Comparison of ENCODE assay signal across 17 cellular contexts in the genomic region with DNA sequence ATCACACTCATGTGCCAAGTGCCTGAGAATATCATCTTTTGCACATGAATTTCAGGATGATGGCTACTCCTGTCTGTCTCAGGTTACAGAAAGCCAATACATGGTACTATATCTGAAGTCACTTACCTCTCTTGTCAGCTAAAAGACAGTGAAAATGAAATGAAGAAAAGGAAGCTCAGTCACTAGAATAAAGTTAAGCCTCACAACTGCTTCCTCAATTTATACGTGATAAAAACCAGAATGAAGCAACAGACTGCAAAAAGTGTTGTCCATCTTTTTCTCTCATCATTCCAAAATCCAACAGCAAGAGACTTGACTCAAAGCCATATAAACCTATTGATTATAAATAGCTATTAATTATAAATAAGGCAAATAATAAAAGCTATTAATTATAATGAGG. TPM values are rescaled to one million over a fixed set of nuclear protein-coding genes. Genes with fewer than 3 reads are reported as not detected.
DNase-seq lines count a peak whose midpoint lies in the region; ATAC-seq lines count a peak whose summit lies in the region.
"Had no signal": no experiment of that assay in that cellular context is flagged by ENCODE, and none has a peak within 500 bp of the region (broad histone marks: within the 10 kb centered on the region; RNA-seq: fewer than 3 reads in every experiment).

No MANE protein-coding gene starts in this region.

- peak overlapping the region; percentile 33 for H3K4me3 Mint-ChIP-seq in T-helper 1 cell treated with Interleukin-12 subunit alpha and Interleukin-12 subunit beta and Interleukin-4 antibody, amounts not matched to agents 30 μg/mL and 1 μg/mL, for 36 hours
- H3K4me3 Mint-ChIP-seq in activated CD4-positive, alpha-beta memory T cell treated with anti-CD3 and anti-CD28 coated beads for 36 hours: no peak overlapping the region
- H3K4me3 Mint-ChIP-seq in natural killer cell treated with Interleukin-12 subunit alpha and Interleukin-12 subunit beta and Interleukin-15 and Interleukin-18, amount 100 ng/mL, for 72 hours: peak overlapping the region; percentile 84

- peaks cover 55% of the 10 kb centered on the region for H3K4me1 Mint-ChIP-seq in T-helper 1 cell treated with Interleukin-12 subunit alpha and Interleukin-12 subunit beta and Interleukin-4 antibody, amounts not matched to agents 30 μg/mL and 1 μg/mL, for 36 hours (ENCODE audit: low read depth)
- peaks cover 69% of the 10 kb centered on the region for H3K4me1 Mint-ChIP-seq in activated CD4-positive, alpha-beta memory T cell treated with anti-CD3 and anti-CD28 coated beads for 36 hours (ENCODE audit: low read depth)
- H3K4me1 Mint-ChIP-seq in natural killer cell treated with Interleukin-12 subunit alpha and Interleukin-12 subunit beta and Interleukin-15 and Interleukin-18, amount 100 ng/mL, for 72 hours (ENCODE audit: low read depth in 2 of 2): peaks cover 67 to 71% of the 10 kb centered on the region in 2 donors

- no peak for DNase-seq in T-helper 1 cell
- DNase-seq in Kasumi-1 (lab: John Stamatoyannopoulos, UW): peak; percentile 15 to 56
- DNase-seq in activated CD4-positive, alpha-beta memory T cell treated with anti-CD3 and anti-CD28 coated beads for 36 hours: no peak
- DNase-seq in natural killer cell treated with Interleukin-12 subunit alpha and Interleukin-12 subunit beta and Interleukin-15 and Interleukin-18, amount 100 ng/mL, for 72 hours (ENCODE audit: low spot score): no peak
- DNase-seq in kidney tubule cell (ENCODE audit: low spot score): no peak
- no peak for DNase-seq in activated CD4-positive, CD25-positive, alpha-beta regulatory T cell (lab: John Stamatoyannopoulos, UW)
- DNase-seq: COR-L47; effector memory CD4-positive, alpha-beta T cell; NCI-H2107; NK-92 treated with Interleukin-12 subunit alpha and Interleukin-12 subunit beta, amount 100 ng/mL, for 24 hours had no signal

- ATAC-seq in natural killer cell treated with Interleukin-12 subunit alpha and Interleukin-12 subunit beta and Interleukin-15 and Interleukin-18, amount 100 ng/mL, for 72 hours: no peak
- ATAC-seq in HG03439 (IDR thresholded peaks at IDR 0.05; ENCODE audit: unreplicated experiment): no peak

- H3K9me3 Mint-ChIP-seq in T-helper 1 cell treated with Interleukin-12 subunit alpha and Interleukin-12 subunit beta and Interleukin-4 antibody, amounts not matched to agents 30 μg/mL and 1 μg/mL, for 36 hours: no peaks in the 10 kb centered on the region
- no peaks in the 10 kb centered on the region for H3K9me3 Mint-ChIP-seq in activated CD4-positive, alpha-beta memory T cell treated with anti-CD3 and anti-CD28 coated beads for 36 hours
- no peaks in the 10 kb centered on the region for H3K9me3 Mint-ChIP-seq in natural killer cell treated with Interleukin-12 subunit alpha and Interleukin-12 subunit beta and Interleukin-15 and Interleukin-18, amount 100 ng/mL, for 72 hours

- no peaks in the 10 kb centered on the region for H3K27me3 Mint-ChIP-seq in T-helper 1 cell treated with Interleukin-12 subunit alpha and Interleukin-12 subunit beta and Interleukin-4 antibody, amounts not matched to agents 30 μg/mL and 1 μg/mL, for 36 hours (ENCODE audit: low read depth)
- no peaks in the 10 kb centered on the region for H3K27me3 Mint-ChIP-seq in activated CD4-positive, alpha-beta memory T cell treated with anti-CD3 and anti-CD28 coated beads for 36 hours
- no peaks in the 10 kb centered on the region for H3K27me3 Mint-ChIP-seq in natural killer cell treated with Interleukin-12 subunit alpha and Interleukin-12 subunit beta and Interleukin-15 and Interleukin-18, amount 100 ng/mL, for 72 hours

- peaks cover 26% of the 10 kb centered on the region for H3K36me3 Mint-ChIP-seq in T-helper 1 cell treated with Interleukin-12 subunit alpha and Interleukin-12 subunit beta and Interleukin-4 antibody, amounts not matched to agents 30 μg/mL and 1 μg/mL, for 36 hours (ENCODE audit: low read depth)
- H3K36me3 Mint-ChIP-seq in activated CD4-positive, alpha-beta memory T cell treated with anti-CD3 and anti-CD28 coated beads for 36 hours: peaks cover 12% of the 10 kb centered on the region
- H3K36me3 Mint-ChIP-seq in natural killer cell treated with Interleukin-12 subunit alpha and Interleukin-12 subunit beta and Interleukin-15 and Interleukin-18, amount 100 ng/mL, for 72 hours: peaks cover 8% of the 10 kb centered on the region

- CTCF ChIA-PET in activated CD4-positive, alpha-beta memory T cell treated with anti-CD3 and anti-CD28 coated beads for 36 hours (lab: Charles Lee): interaction anchor here (3.7 kb wide), 1 partner anchor 40 kb away, joined by 15 read pairs; no protein-coding TSS in a partner anchor

- intact Hi-C loops in activated CD4-positive, alpha-beta memory T cell treated with anti-CD3 and anti-CD28 coated beads for 36 hours (cut with micrococcal nuclease): loop anchor here (5.0 kb wide), 1 partner anchor 137 kb away; no protein-coding TSS in a partner anchor

- peak overlapping the region; percentile 52 for H3K27ac Mint-ChIP-seq in T-helper 1 cell treated with Interleukin-12 subunit alpha and Interleukin-12 subunit beta and Interleukin-4 antibody, amounts not matched to agents 30 μg/mL and 1 μg/mL, for 36 hours
- peak overlapping the region; percentile 46 for H3K27ac Mint-ChIP-seq in activated CD4-positive, alpha-beta memory T cell treated with anti-CD3 and anti-CD28 coated beads for 36 hours
- peak overlapping the region; percentile 78 to 88 for H3K27ac Mint-ChIP-seq in natural killer cell treated with Interleukin-12 subunit alpha and Interleukin-12 subunit beta and Interleukin-15 and Interleukin-18, amount 100 ng/mL, for 72 hours

- POLR2A ChIA-PET in activated CD4-positive, alpha-beta memory T cell treated with anti-CD3 and anti-CD28 coated beads for 36 hours (lab: Charles Lee): no interaction called here

RNA-seq across cellular contexts. Expression of gene NIN, which starts 10.2 kb away (rescaled TPM):
- total RNA-seq in activated CD4-positive, alpha-beta memory T cell treated with anti-CD3 and anti-CD28 coated beads for 36 hours: 10 to 100 TPM; 44.7 to 44.8 TPM
- total RNA-seq in natural killer cell treated with Interleukin-12 subunit alpha and Interleukin-12 subunit beta and Interleukin-15 and Interleukin-18, amount 100 ng/mL, for 72 hours: 10 to 100 TPM; 52.0 to 74.5 TPM

RNA-seq across cellular contexts. Expression of gene ABHD12B, which starts 51.1 kb away (rescaled TPM):
- total RNA-seq in activated CD4-positive, alpha-beta memory T cell treated with anti-CD3 and anti-CD28 coated beads for 36 hours: not detected
- total RNA-seq in natural killer cell treated with Interleukin-12 subunit alpha and Interleukin-12 subunit beta and Interleukin-15 and Interleukin-18, amount 100 ng/mL, for 72 hours: under 1 TPM in 1 of 2 donors, not detected in 1; 0.73 TPM
- total RNA-seq: A172, fibroblast of villous mesenchyme, mesenteric fat pad, osteocyte, skeletal muscle tissue had no signal

Comparison
In these comparisons a context has a peak if more than half of its experiments do, and no peak if none do; other contexts are left out.
1. DNase-seq: peak in Kasumi-1 (2 of 2); none in T-helper 1 cell (0 of 5), activated CD4-positive, alpha-beta memory T cell treated with anti-CD3 and anti-CD28 coated beads for 36 hours (single experiment), natural killer cell treated with Interleukin-12 subunit alpha and Interleukin-12 subunit beta and Interleukin-15 and Interleukin-18, amount 100 ng/mL, for 72 hours (single experiment), kidney tubule cell (single experiment) and activated CD4-positive, CD25-positive, alpha-beta regulatory T cell (0 of 4).
2. Peak in every context shown above with its lines, with median percentiles within 50 percentile points of each other: H3K27ac Mint-ChIP-seq.